ENCODE assay signal across 12 cellular contexts in genomic region chr10:124078714-124079113, GRCh38. TPM values are rescaled to one million over a fixed set of nuclear protein-coding genes. Genes with fewer than 3 reads are reported as not detected.
DNase-seq lines count a peak whose midpoint lies in the region; ATAC-seq and TF ChIP-seq lines count a peak whose summit lies in the region.
"Had no signal": no experiment of that assay in that cellular context is flagged by ENCODE, and none has a peak within 500 bp of the region (broad histone marks: within the 10 kb centered on the region; RNA-seq: fewer than 3 reads in every experiment).

No MANE protein-coding gene starts in this region.

- 0 out of 2 replicates have a peak overlapping the region, but pooled peaks have one; percentile 17 for H3K9ac ChIP-seq in KMS-11

- POLR2A ChIA-PET in OCI-LY7 (lab: Charles Lee), result interaction anchor here (1.1 to 7.1 kb wide), 6 partner anchors 11 to 59 kb away, joined by 3 to 54 read pairs (median 8); no protein-coding TSS in a partner anchor

- intact Hi-C loops in OCI-LY7 (cut with micrococcal nuclease; ENCODE audit: unreplicated experiment), result no loop called here

- H3K4me1 ChIP-seq in KMS-11 (ENCODE audit: low read depth, poor library complexity, severe bottlenecking) (peaks cover 100% of the 10 kb centered on the region), OCI-LY7 (ENCODE audit: insufficient read depth, low read length, poor library complexity, severe bottlenecking) (peaks cover 85% of the 10 kb centered on the region), gastroesophageal sphincter (peaks cover 5 to 93% (median 23%) of the 10 kb centered on the region in 3 donors)
- H3K4me1 ChIP-seq in effector memory CD4-positive, alpha-beta T cell (ENCODE audit: control insufficient read depth, insufficient read depth, low read length, poor library complexity, severe bottlenecking), result no peaks in the 10 kb centered on the region
- H3K4me1 ChIP-seq: A549 had no signal

- BruUV-seq in OCI-LY7 (replicated peaks; lab: Mats Ljungman, UMichigan), result no TSS peak

- H2AFZ ChIP-seq in KMS-11 (ENCODE audit: low read depth) (no peak overlapping the region), OCI-LY7 (ENCODE audit: low read length) (no peak overlapping the region)

- H3K9me3 ChIP-seq in OCI-LY7 (ENCODE audit: low read length) (no peaks in the 10 kb centered on the region), gastroesophageal sphincter (no peaks in the 10 kb centered on the region)
- no peaks in the 10 kb centered on the region for H3K9me3 ChIP-seq in effector memory CD4-positive, alpha-beta T cell (ENCODE audit: control insufficient read depth, low read length)
- H3K9me3 ChIP-seq: A549, BE2C had no signal

- no peak overlapping the region for H3K4me3 ChIP-seq in KMS-11 (IDR thresholded peaks at IDR 0.05; ENCODE audit: insufficient read depth, low read depth, low read length)
- H3K4me3 ChIP-seq in OCI-LY7 (ENCODE audit: low read depth, low read length, poor library complexity, severe bottlenecking), result no peak overlapping the region
- no peak overlapping the region for H3K4me3 ChIP-seq in gastroesophageal sphincter
- H3K4me3 ChIP-seq in effector memory CD4-positive, alpha-beta T cell (ENCODE audit: insufficient read depth, low read depth, low read length, poor library complexity, severe bottlenecking), result no peak overlapping the region
- H3K4me3 ChIP-seq: A549 had no signal

- H3K79me2 ChIP-seq in KMS-11 (ENCODE audit: insufficient read depth, low read depth) (peaks cover 100% of the 10 kb centered on the region), OCI-LY7 (ENCODE audit: insufficient read depth, low read depth, low read length) (peaks cover 50% of the 10 kb centered on the region; the same call in 1 of the 2 replicates)

- CTCF ChIA-PET in OCI-LY7 (lab: Charles Lee; ENCODE audit: unreplicated experiment), result no interaction called here

- peak overlapping the region; percentile 79 for H3K27ac ChIP-seq in KMS-11
- peak overlapping the region; percentile 92 for H3K27ac ChIP-seq in OCI-LY7 (ENCODE audit: low read depth, low read length, poor library complexity, severe bottlenecking)
- peak overlapping the region in 2 of 4 donors; percentile 21 to 69 for H3K27ac ChIP-seq in gastroesophageal sphincter
- no peak overlapping the region for H3K27ac ChIP-seq in effector memory CD4-positive, alpha-beta T cell (ENCODE audit: insufficient read depth, low read length, poor library complexity, severe bottlenecking)
- H3K27ac ChIP-seq: A549, HL-60 had no signal

- DNase-seq in OCI-LY7 (ENCODE audit: low spot score), result no peak
- no peak for DNase-seq in effector memory CD4-positive, alpha-beta T cell
- no peak for DNase-seq in omental fat pad (ENCODE audit: low spot score)
- DNase-seq: BE2C, DMS53, HCEC 1CT had no signal

- H4K20me1 ChIP-seq in KMS-11 (ENCODE audit: insufficient read depth) (no peaks in the 10 kb centered on the region), OCI-LY7 (ENCODE audit: insufficient read depth, low read length) (no peaks in the 10 kb centered on the region)

- no peaks in the 10 kb centered on the region for H3K9me2 ChIP-seq in OCI-LY7 (ENCODE audit: insufficient read depth, low read length)

- no peak for TF ChIP-seq POLR2A in gastroesophageal sphincter (IDR thresholded peaks at IDR 0.05)

- TF ChIP-seq EP300 in gastroesophageal sphincter (IDR thresholded peaks at IDR 0.05), result no peak

- TF ChIP-seq CTCF in KMS-11 (conservative IDR thresholded peaks at IDR 0.05; ENCODE audit: low read depth, low read length) (no peak), OCI-LY7 (conservative IDR thresholded peaks at IDR 0.05; ENCODE audit: low read length) (no peak), gastroesophageal sphincter (IDR thresholded peaks at IDR 0.05) (no peak), omental fat pad (IDR thresholded peaks at IDR 0.05) (no peak)

- peak; percentile 52 for ATAC-seq in gastroesophageal sphincter
- ATAC-seq in GM21528 (IDR thresholded peaks at IDR 0.05; ENCODE audit: low FRiP score, unreplicated experiment), result no peak
- ATAC-seq in GM21515 (IDR thresholded peaks at IDR 0.05; ENCODE audit: unreplicated experiment), result no peak
- ATAC-seq in omental fat pad (ENCODE audit: low FRiP score), result no peak
- ATAC-seq: A549 had no signal

- no peaks in the 10 kb centered on the region for H3K36me3 ChIP-seq in KMS-11 (ENCODE audit: insufficient read depth)
- peaks cover 20% of the 10 kb centered on the region for H3K36me3 ChIP-seq in OCI-LY7 (ENCODE audit: insufficient read depth, low read length)
- no peaks in the 10 kb centered on the region for H3K36me3 ChIP-seq in gastroesophageal sphincter
- no peaks in the 10 kb centered on the region for H3K36me3 ChIP-seq in effector memory CD4-positive, alpha-beta T cell (ENCODE audit: control insufficient read depth, insufficient read depth, low read length)
- H3K36me3 ChIP-seq: BE2C had no signal

- H3K4me2 ChIP-seq in KMS-11 (peak overlapping the region; percentile 96), OCI-LY7 (ENCODE audit: low read length) (peak overlapping the region; percentile 69)
- H3K4me2 ChIP-seq: A549 had no signal

- H3K27me3 ChIP-seq in KMS-11 (ENCODE audit: insufficient read depth, low read depth) (no peaks in the 10 kb centered on the region), gastroesophageal sphincter (no peaks in the 10 kb centered on the region)
- no peaks in the 10 kb centered on the region for H3K27me3 ChIP-seq in effector memory CD4-positive, alpha-beta T cell (replicated peaks; ENCODE audit: control insufficient read depth, insufficient read depth, low read length, poor library complexity, severe bottlenecking)
- H3K27me3 ChIP-seq: BE2C had no signal

RNA-seq across cellular contexts. Expression of gene CHST15, which starts 14.7 kb away (rescaled TPM):
- 19.9 and 26.4 TPM in 2 replicates for total RNA-seq in OCI-LY7 (2014; rRNA removed; shearing (Covaris generic))
- total RNA-seq in OCI-LY7 (2022) (14.7 and 19.2 TPM in 2 replicates), gastroesophageal sphincter (10 to 100 TPM; 63.5 to 87.5 (median 74.3) TPM), omental fat pad (10 to 100 TPM; 35.7 to 69.5 (median 51.1) TPM)
